16 cellular contexts compared by ENCODE assay signal in genomic region chr2:208638059-208638458, GRCh38.
DNase-seq lines count a peak whose midpoint lies in the region; ATAC-seq and TF ChIP-seq lines count a peak whose summit lies in the region.
"Had no signal": no experiment of that assay in that cellular context is flagged by ENCODE, and none has a peak within 500 bp of the region (broad histone marks: within the 10 kb centered on the region; RNA-seq: fewer than 3 reads in every experiment).

No MANE protein-coding gene starts in this region.

- no peaks in the 10 kb centered on the region for H3K4me1 ChIP-seq in RWPE2 (ENCODE audit: insufficient read depth, poor library complexity, severe bottlenecking)
- H3K4me1 ChIP-seq in CD4-positive, alpha-beta memory T cell (ENCODE audit: insufficient read depth, low read length): no peaks in the 10 kb centered on the region
- H3K4me1 ChIP-seq: Peyer's patch, thyroid gland had no signal

- H3K36me3 ChIP-seq in RWPE2 (ENCODE audit: low read depth): no peaks in the 10 kb centered on the region
- H3K36me3 ChIP-seq in CD4-positive, alpha-beta memory T cell (ENCODE audit: insufficient read depth, low read length): no peaks in the 10 kb centered on the region
- H3K36me3 ChIP-seq: Peyer's patch, thyroid gland had no signal

- DNase-seq in NCI-H2171 treated with DMSO at 0.1 percent for 48 hours (lab: John Stamatoyannopoulos, UW) (peak; percentile 20), NCI-H2171 (lab: John Stamatoyannopoulos, UW) (no peak), RWPE2 (ENCODE audit: low spot score) (no peak), Ammon's horn (ENCODE audit: low spot score) (no peak)
- DNase-seq in CD4-positive, alpha-beta memory T cell: no peak
- no peak for DNase-seq in activated CD4-positive, alpha-beta T cell treated with anti-CD3 and anti-CD28 coated beads, Interleukin-2, amount 50 U/mL, for 1 hour
- DNase-seq: activated CD4-positive, alpha-beta memory T cell treated with anti-CD3 and anti-CD28 coated beads for 36 hours; activated effector memory CD4-positive, alpha-beta T cell treated with anti-CD3 and anti-CD28 coated beads, Interleukin-2, amount 50 U/mL, for 16 hours; NCI-H1048; NCI-H446 treated with DMSO at 0.1 percent for 48 hours; Peyer's patch; T-helper 1 cell; thyroid gland had no signal

- POLR2A ChIA-PET in CD4-positive, alpha-beta memory T cell (lab: Charles Lee; ENCODE audit: partially characterized antibody): no interaction called here

- peak; percentile 76 for ATAC-seq in HG02938 (IDR thresholded peaks at IDR 0.05; ENCODE audit: unreplicated experiment)
- peak; percentile 89 for ATAC-seq in RWPE2 (ENCODE audit: low read depth)
- ATAC-seq in GM19351 (IDR thresholded peaks at IDR 0.05; ENCODE audit: unreplicated experiment): no peak

- TF ChIP-seq CTCF in RWPE2 (IDR thresholded peaks at IDR 0.05; ENCODE audit: poor library complexity, severe bottlenecking): no peak

- no peaks in the 10 kb centered on the region for H3K36me3 Mint-ChIP-seq in CD4-positive, alpha-beta memory T cell
- H3K36me3 Mint-ChIP-seq: activated CD4-positive, alpha-beta memory T cell treated with anti-CD3 and anti-CD28 coated beads for 36 hours had no signal

- H3K4me3 ChIP-seq in RWPE2 (ENCODE audit: severe bottlenecking): no peak overlapping the region
- no peak overlapping the region for H3K4me3 ChIP-seq in CD4-positive, alpha-beta memory T cell (ENCODE audit: low read length in 2 of 2)
- H3K4me3 ChIP-seq: Peyer's patch, thyroid gland had no signal

- CTCF ChIA-PET in CD4-positive, alpha-beta memory T cell (lab: Charles Lee; ENCODE audit: partially characterized antibody): no interaction called here

- H3K4me3 Mint-ChIP-seq in CD4-positive, alpha-beta memory T cell: no peak overlapping the region
- H3K4me3 Mint-ChIP-seq: activated CD4-positive, alpha-beta memory T cell treated with anti-CD3 and anti-CD28 coated beads for 36 hours had no signal

- no peaks in the 10 kb centered on the region for H3K27me3 ChIP-seq in RWPE2 (ENCODE audit: insufficient read depth, poor library complexity, severe bottlenecking)
- H3K27me3 ChIP-seq in CD4-positive, alpha-beta memory T cell (ENCODE audit: insufficient read depth, low read length): no peaks in the 10 kb centered on the region
- H3K27me3 ChIP-seq: Peyer's patch, thyroid gland had no signal

- no peak overlapping the region for H3K27ac Mint-ChIP-seq in CD4-positive, alpha-beta memory T cell
- H3K27ac Mint-ChIP-seq: activated CD4-positive, alpha-beta memory T cell treated with anti-CD3 and anti-CD28 coated beads for 36 hours had no signal

- intact Hi-C loops in CD4-positive, alpha-beta memory T cell (cut with micrococcal nuclease): no loop called here

- no peaks in the 10 kb centered on the region for H3K4me1 Mint-ChIP-seq in CD4-positive, alpha-beta memory T cell

- no peak overlapping the region for H3K27ac ChIP-seq in RWPE2 (ENCODE audit: poor library complexity, severe bottlenecking)
- no peak overlapping the region for H3K27ac ChIP-seq in CD4-positive, alpha-beta memory T cell (ENCODE audit: low read depth, low read length)
- H3K27ac ChIP-seq: 22Rv1, Peyer's patch, thyroid gland had no signal

- peaks cover 0 to 8% (median 0%) of the 10 kb centered on the region in 8 donors for H3K9me3 Mint-ChIP-seq in CD4-positive, alpha-beta memory T cell
- H3K9me3 Mint-ChIP-seq: activated CD4-positive, alpha-beta memory T cell treated with anti-CD3 and anti-CD28 coated beads for 36 hours had no signal

- no peaks in the 10 kb centered on the region for H3K9me3 ChIP-seq in RWPE2 (ENCODE audit: severe bottlenecking)
- H3K9me3 ChIP-seq in CD4-positive, alpha-beta memory T cell (ENCODE audit: control insufficient read depth in 1 of 2, low read length in 2 of 2): no peaks in the 10 kb centered on the region
- H3K9me3 ChIP-seq: Peyer's patch, thyroid gland had no signal

- no peaks in the 10 kb centered on the region for H3K27me3 Mint-ChIP-seq in CD4-positive, alpha-beta memory T cell
- H3K27me3 Mint-ChIP-seq: activated CD4-positive, alpha-beta memory T cell treated with anti-CD3 and anti-CD28 coated beads for 36 hours had no signal
